ENCODE assay signal across 1 cellular context in the genomic region with DNA sequence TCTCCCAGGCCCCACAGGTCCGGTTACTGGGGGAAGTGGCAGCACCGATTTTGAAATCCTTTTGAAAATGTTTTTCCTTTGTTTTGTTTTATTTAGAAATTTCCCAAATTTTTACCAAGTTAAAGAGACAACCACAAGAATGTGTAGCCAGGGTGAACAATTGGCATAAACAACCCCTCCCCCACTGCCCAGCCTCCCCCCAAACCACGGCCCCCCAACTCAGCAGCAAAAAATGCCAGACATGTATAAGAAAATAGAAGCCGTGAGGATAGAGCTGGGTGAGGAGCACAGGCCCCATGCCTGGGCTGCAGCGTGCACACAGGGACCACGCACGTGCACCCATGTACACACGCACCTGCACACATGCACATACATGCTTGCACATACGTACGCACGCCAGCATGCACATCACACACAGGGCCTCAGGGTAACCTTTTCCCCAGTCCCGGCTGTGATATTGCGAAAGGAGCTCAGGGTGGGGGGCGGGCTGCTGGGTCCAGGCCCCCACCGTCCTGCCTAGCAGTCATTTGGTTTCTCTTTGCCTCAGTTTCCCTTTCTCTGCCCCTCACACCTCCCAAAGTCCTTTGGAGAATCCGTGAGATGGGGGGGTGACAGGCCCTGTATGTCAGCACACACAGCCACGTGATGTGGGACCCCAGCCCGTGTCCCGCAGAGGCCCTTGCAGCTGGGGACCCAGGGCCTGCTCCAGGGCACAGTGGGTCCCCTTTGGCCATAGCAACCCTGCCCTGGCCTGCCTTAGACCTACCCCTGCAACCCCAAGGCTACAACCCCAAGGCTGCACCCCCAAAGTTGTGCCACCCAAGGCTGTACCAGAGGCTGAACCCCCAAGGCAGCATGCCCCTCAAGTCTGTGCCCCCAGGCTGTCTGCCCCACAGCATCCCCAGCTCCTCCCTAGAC.
TF ChIP-seq lines count a peak whose summit lies in the region.

No MANE protein-coding gene starts in this region.

TF ChIP-seq in HepG2, 621 proteins besides CTCF, POLR2A, EP300 and RAD21 (continued from another document):
- TF ChIP-seq MIXL1 (CRISPR knock-in tag; IDR thresholded peaks at IDR 0.05): no peak
- TF ChIP-seq SOX5 (CRISPR knock-in tag; IDR thresholded peaks at IDR 0.05; ENCODE audit: borderline replicate concordance): no peak
- no peak for TF ChIP-seq HNRNPL (IDR thresholded peaks at IDR 0.05; ENCODE audit: low read depth, low read length)
- TF ChIP-seq RBM39 (IDR thresholded peaks at IDR 0.05; ENCODE audit: low read depth, low read length, poor library complexity, severe bottlenecking): peak; percentile 6
- TF ChIP-seq PATZ1 (CRISPR knock-in tag; IDR thresholded peaks at IDR 0.05): peak; percentile 70; the same call in 1 of the 2 replicates
- no peak for TF ChIP-seq ZNF138 (CRISPR knock-in tag; IDR thresholded peaks at IDR 0.05; ENCODE audit: low read depth)
- no peak for TF ChIP-seq FOXK1 (CRISPR knock-in tag; IDR thresholded peaks at IDR 0.05; ENCODE audit: borderline replicate concordance, low read depth)
- no peak for TF ChIP-seq ZNF296 (CRISPR knock-in tag; conservative IDR thresholded peaks at IDR 0.05)
- no peak for TF ChIP-seq LCORL (IDR thresholded peaks at IDR 0.05)
- no peak for TF ChIP-seq LCORL (CRISPR knock-in tag; IDR thresholded peaks at IDR 0.05)
- peak; percentile 10; the same call in 1 of the 2 replicates for TF ChIP-seq ZNF501 (CRISPR knock-in tag; IDR thresholded peaks at IDR 0.05)
- TF ChIP-seq NFE2L1 (CRISPR knock-in tag; IDR thresholded peaks at IDR 0.05; ENCODE audit: borderline replicate concordance): no peak
- TF ChIP-seq PPARG (CRISPR knock-in tag; conservative IDR thresholded peaks at IDR 0.05): peak; percentile 78
- TF ChIP-seq ATF7 (IDR thresholded peaks at IDR 0.05): no peak
- TF ChIP-seq ATF7 (CRISPR knock-in tag; IDR thresholded peaks at IDR 0.05): no peak
- TF ChIP-seq, protein P1, sequence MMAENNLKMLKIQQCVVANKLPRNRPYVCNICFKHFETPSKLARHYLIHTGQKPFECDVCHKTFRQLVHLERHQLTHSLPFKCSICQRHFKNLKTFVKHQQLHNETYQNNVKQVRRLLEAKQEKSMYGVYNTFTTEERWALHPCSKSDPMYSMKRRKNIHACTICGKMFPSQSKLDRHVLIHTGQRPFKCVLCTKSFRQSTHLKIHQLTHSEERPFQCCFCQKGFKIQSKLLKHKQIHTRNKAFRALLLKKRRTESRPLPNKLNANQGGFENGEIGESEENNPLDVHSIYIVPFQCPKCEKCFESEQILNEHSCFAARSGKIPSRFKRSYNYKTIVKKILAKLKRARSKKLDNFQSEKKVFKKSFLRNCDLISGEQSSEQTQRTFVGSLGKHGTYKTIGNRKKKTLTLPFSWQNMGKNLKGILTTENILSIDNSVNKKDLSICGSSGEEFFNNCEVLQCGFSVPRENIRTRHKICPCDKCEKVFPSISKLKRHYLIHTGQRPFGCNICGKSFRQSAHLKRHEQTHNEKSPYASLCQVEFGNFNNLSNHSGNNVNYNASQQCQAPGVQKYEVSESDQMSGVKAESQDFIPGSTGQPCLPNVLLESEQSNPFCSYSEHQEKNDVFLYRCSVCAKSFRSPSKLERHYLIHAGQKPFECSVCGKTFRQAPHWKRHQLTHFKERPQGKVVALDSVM (CRISPR knock-in tag; IDR thresholded peaks at IDR 0.05): no peak
- TF ChIP-seq IRX3 (CRISPR knock-in tag; IDR thresholded peaks at IDR 0.05; ENCODE audit: borderline replicate concordance, low read depth): no peak
- peak; percentile 43 for TF ChIP-seq CEBPB (IDR thresholded peaks at IDR 0.05; ENCODE audit: borderline replicate concordance, low read depth, low read length)
- TF ChIP-seq ETV6 (CRISPR knock-in tag; conservative IDR thresholded peaks at IDR 0.05): no peak
- TF ChIP-seq NAIF1 (CRISPR knock-in tag; IDR thresholded peaks at IDR 0.05; ENCODE audit: borderline replicate concordance): no peak
